In the genomic region with DNA sequence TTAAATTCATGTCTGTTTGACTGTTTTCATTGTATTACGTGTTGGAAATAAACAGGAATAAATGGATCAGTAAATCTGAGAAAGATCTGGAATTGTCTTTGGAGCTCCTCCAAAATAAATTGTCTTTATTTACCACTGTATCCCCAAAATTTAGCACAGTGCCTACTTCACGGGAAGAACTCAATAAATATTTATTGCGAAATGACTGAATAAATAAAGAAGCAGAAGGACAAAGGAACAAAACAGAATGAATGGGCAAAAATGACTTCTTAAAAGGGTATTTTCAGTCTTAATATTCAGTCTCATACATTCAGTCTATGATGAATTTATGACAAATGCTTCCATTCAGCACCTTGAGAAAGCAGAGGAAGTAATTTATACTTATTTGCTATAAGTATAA, we compare ENCODE assay signal across 1 cellular context.
TF ChIP-seq lines count a peak whose summit lies in the region.

No MANE protein-coding gene starts in this region.

TF ChIP-seq in HepG2, 621 proteins besides CTCF, POLR2A, EP300 and RAD21:
- TF ChIP-seq CEBPB (IDR thresholded peaks at IDR 0.05; ENCODE audit: borderline replicate concordance, low read depth, low read length) (peak; percentile 21; the same call in 1 of the 2 replicates), PRMT3 (CRISPR knock-in tag; IDR thresholded peaks at IDR 0.05; ENCODE audit: borderline replicate concordance, low read depth) (no peak), POGZ (CRISPR knock-in tag; IDR thresholded peaks at IDR 0.05) (no peak), KLF12 (CRISPR knock-in tag; IDR thresholded peaks at IDR 0.05; ENCODE audit: borderline replicate concordance) (no peak)
- TF ChIP-seq, protein P1, sequence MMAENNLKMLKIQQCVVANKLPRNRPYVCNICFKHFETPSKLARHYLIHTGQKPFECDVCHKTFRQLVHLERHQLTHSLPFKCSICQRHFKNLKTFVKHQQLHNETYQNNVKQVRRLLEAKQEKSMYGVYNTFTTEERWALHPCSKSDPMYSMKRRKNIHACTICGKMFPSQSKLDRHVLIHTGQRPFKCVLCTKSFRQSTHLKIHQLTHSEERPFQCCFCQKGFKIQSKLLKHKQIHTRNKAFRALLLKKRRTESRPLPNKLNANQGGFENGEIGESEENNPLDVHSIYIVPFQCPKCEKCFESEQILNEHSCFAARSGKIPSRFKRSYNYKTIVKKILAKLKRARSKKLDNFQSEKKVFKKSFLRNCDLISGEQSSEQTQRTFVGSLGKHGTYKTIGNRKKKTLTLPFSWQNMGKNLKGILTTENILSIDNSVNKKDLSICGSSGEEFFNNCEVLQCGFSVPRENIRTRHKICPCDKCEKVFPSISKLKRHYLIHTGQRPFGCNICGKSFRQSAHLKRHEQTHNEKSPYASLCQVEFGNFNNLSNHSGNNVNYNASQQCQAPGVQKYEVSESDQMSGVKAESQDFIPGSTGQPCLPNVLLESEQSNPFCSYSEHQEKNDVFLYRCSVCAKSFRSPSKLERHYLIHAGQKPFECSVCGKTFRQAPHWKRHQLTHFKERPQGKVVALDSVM (CRISPR knock-in tag; IDR thresholded peaks at IDR 0.05): no peak
- TF ChIP-seq, protein P2, sequence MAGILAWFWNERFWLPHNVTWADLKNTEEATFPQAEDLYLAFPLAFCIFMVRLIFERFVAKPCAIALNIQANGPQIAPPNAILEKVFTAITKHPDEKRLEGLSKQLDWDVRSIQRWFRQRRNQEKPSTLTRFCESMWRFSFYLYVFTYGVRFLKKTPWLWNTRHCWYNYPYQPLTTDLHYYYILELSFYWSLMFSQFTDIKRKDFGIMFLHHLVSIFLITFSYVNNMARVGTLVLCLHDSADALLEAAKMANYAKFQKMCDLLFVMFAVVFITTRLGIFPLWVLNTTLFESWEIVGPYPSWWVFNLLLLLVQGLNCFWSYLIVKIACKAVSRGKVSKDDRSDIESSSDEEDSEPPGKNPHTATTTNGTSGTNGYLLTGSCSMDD (CRISPR knock-in tag; IDR thresholded peaks at IDR 0.05): no peak
- TF ChIP-seq, protein P3, sequence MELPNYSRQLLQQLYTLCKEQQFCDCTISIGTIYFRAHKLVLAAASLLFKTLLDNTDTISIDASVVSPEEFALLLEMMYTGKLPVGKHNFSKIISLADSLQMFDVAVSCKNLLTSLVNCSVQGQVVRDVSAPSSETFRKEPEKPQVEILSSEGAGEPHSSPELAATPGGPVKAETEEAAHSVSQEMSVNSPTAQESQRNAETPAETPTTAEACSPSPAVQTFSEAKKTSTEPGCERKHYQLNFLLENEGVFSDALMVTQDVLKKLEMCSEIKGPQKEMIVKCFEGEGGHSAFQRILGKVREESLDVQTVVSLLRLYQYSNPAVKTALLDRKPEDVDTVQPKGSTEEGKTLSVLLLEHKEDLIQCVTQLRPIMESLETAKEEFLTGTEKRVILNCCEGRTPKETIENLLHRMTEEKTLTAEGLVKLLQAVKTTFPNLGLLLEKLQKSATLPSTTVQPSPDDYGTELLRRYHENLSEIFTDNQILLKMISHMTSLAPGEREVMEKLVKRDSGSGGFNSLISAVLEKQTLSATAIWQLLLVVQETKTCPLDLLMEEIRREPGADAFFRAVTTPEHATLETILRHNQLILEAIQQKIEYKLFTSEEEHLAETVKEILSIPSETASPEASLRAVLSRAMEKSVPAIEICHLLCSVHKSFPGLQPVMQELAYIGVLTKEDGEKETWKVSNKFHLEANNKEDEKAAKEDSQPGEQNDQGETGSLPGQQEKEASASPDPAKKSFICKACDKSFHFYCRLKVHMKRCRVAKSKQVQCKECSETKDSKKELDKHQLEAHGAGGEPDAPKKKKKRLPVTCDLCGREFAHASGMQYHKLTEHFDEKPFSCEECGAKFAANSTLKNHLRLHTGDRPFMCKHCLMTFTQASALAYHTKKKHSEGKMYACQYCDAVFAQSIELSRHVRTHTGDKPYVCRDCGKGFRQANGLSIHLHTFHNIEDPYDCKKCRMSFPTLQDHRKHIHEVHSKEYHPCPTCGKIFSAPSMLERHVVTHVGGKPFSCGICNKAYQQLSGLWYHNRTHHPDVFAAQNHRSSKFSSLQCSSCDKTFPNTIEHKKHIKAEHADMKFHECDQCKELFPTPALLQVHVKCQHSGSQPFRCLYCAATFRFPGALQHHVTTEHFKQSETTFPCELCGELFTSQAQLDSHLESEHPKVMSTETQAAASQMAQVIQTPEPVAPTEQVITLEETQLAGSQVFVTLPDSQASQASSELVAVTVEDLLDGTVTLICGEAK (IDR thresholded peaks at IDR 0.05): no peak
- TF ChIP-seq, protein P3 (CRISPR knock-in tag; IDR thresholded peaks at IDR 0.05): no peak
- TF ChIP-seq, protein P4, sequence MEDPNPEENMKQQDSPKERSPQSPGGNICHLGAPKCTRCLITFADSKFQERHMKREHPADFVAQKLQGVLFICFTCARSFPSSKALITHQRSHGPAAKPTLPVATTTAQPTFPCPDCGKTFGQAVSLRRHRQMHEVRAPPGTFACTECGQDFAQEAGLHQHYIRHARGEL (CRISPR knock-in tag; IDR thresholded peaks at IDR 0.05): no peak
